Comparison of ENCODE assay signal across 10 cellular contexts in the genomic region with DNA sequence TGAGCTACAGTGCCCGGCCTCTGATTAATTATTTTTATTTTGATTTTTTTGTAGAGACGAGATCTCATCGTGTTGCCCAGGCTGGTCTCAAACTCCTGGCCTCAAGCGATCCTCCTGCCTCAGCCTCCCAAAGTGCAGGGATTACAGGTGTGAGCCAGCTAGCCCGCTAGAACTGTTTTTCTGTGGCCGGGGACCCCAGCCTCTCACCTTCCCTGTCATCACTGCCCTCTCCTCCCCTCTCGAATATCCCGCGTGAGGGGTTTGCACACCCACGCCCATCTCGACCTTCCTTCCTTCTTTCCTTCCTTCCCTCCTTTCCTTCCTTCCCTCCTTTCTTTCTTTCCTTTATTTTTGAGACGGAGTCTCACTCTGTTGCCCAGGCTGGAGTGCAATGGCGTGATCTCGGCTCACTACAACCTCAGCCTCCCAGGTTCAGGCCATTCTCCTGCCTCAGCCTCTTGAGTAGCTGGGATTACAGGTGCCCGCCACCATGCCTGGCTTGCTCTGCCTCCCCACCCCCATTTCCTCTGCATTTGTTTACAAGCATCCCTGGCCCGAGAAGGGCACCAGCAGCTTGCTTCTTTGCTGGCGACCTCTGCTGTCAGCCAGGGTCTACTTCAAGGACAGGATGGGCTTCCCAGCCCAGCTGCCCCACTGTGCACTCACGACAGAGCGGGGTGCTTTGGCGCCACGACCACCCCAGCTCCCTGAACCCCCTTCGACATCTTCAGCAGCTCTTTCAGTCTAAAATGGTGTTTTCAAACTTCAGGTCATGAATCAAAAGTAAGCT. TPM values are rescaled to one million over a fixed set of nuclear protein-coding genes. Genes with fewer than 3 reads are reported as not detected.
A peak's percentile ranks its signal among the peaks of the same experiment; 100 is the strongest.
DNase-seq lines count a peak whose midpoint lies in the region; ATAC-seq and TF ChIP-seq lines count a peak whose summit lies in the region.
"Had no signal": no experiment of that assay in that cellular context is flagged by ENCODE, and none has a peak within 500 bp of the region (broad histone marks: within the 10 kb centered on the region; RNA-seq: fewer than 3 reads in every experiment).

No MANE protein-coding gene starts in this region.

- peaks cover 0 to 12% of the 10 kb centered on the region in 2 donors for H3K4me1 Mint-ChIP-seq in natural killer cell

- H3K9me3 ChIP-seq in GM23248 (ENCODE audit: low read depth): no peaks in the 10 kb centered on the region
- H3K9me3 ChIP-seq: ascending aorta had no signal

- TF ChIP-seq CTCF in natural killer cell (IDR thresholded peaks at IDR 0.05): no peak

- peak; percentile 56 for DNase-seq in COLO668 (lab: John Stamatoyannopoulos, UW; ENCODE audit: unreplicated experiment)
- DNase-seq in GM23248: peak; percentile 16
- peak; percentile 36 to 65 for DNase-seq in SHP77 (lab: John Stamatoyannopoulos, UW)
- peak; percentile 75 for DNase-seq in iPS-NIHi7 (ENCODE audit: extremely low spot score)
- no peak for DNase-seq in globus pallidus (ENCODE audit: low spot score)
- DNase-seq in natural killer cell: no peak
- DNase-seq in caudate nucleus (lab: John Stamatoyannopoulos, UW): no peak

- H3K9ac ChIP-seq in GM23248: no peak overlapping the region

- no peak overlapping the region for H3K4me3 ChIP-seq in GM23248
- H3K4me3 ChIP-seq: ascending aorta had no signal

- H3F3A ChIP-seq in GM23248 (ENCODE audit: insufficient read depth): peaks cover 17% of the 10 kb centered on the region

- 73 to 74% methylated on average over 22 of the region's 22 CpGs for WGBS in GM23248 (ENCODE audit: low coverage in 1 of 2, low lambda C conversion rate in 2 of 2, missing lambda C conversion rate in 2 of 2), 2 experiments

- H3K27me3 Mint-ChIP-seq in natural killer cell (ENCODE audit: low read depth in 2 of 2): peaks cover 0 to 2% of the 10 kb centered on the region in 2 donors

- intact Hi-C loops in natural killer cell (cut with micrococcal nuclease): loop anchor here (10.0 kb wide), 1 partner anchor 142 kb away; no protein-coding TSS in a partner anchor

- no peaks in the 10 kb centered on the region for H3K36me3 ChIP-seq in GM23248 (ENCODE audit: low read depth)
- H3K36me3 ChIP-seq: ascending aorta had no signal

- no peaks in the 10 kb centered on the region for H4K20me1 ChIP-seq in GM23248 (ENCODE audit: insufficient read depth)

- no peak for ATAC-seq in HG02588 (IDR thresholded peaks at IDR 0.05; ENCODE audit: unreplicated experiment)
- no peak for ATAC-seq in natural killer cell

- no peaks in the 10 kb centered on the region; the same call in 1 of the 2 replicates for H3K27me3 ChIP-seq in GM23248 (replicated peaks; ENCODE audit: insufficient read depth)
- H3K27me3 ChIP-seq: ascending aorta had no signal

- no peak overlapping the region for H3K4me2 ChIP-seq in GM23248 (ENCODE audit: unreplicated experiment)

- peak overlapping the region in 1 of 2 donors; percentile 47 for H3K27ac Mint-ChIP-seq in natural killer cell

- H3K36me3 Mint-ChIP-seq in natural killer cell: no peaks in the 10 kb centered on the region

- no peaks in the 10 kb centered on the region for H3K9me3 Mint-ChIP-seq in natural killer cell

- in situ Hi-C loops in GM23248 (cut with MboI): loop anchor here (10.0 kb wide), 1 partner anchor 142 kb away; no protein-coding TSS in a partner anchor

- H3K9me2 ChIP-seq in GM23248 (ENCODE audit: insufficient read depth): no peaks in the 10 kb centered on the region

- no peak overlapping the region for H3K4me3 Mint-ChIP-seq in natural killer cell

- H3K27ac ChIP-seq in GM23248 (no peak overlapping the region), caudate nucleus (ENCODE audit: low read depth, low read length) (no peak overlapping the region)
- H3K27ac ChIP-seq: ascending aorta, HL-60 had no signal

- H3K4me1 ChIP-seq in GM23248 (ENCODE audit: insufficient read depth): peaks cover 8% of the 10 kb centered on the region; the same call in 1 of the 2 replicates
- H3K4me1 ChIP-seq: ascending aorta had no signal

- H2AFZ ChIP-seq in GM23248: no peak overlapping the region

- no peaks in the 10 kb centered on the region for H3K79me2 ChIP-seq in GM23248 (ENCODE audit: insufficient read depth)

RNA-seq across cellular contexts. Expression of gene TRAF3, which starts 4.3 kb away (rescaled TPM):
- total RNA-seq in GM23248 (2014; rRNA removed; shearing (Covaris generic)): 17.9 and 18.6 TPM in 2 replicates
- 7.8 and 7.9 TPM in 2 replicates for polyA plus RNA-seq in GM23248 (2016; fragmentation: Nextera tagmentation; extraction: Ambion mirVana)
- total RNA-seq in natural killer cell: 10 to 100 TPM; 21.0 to 31.6 (median 23.5) TPM

Comparison
In these comparisons a context has a peak if more than half of its experiments do, and no peak if none do; other contexts are left out.
1. DNase-seq: peak in COLO668 (single experiment), GM23248 (single experiment), SHP77 (2 of 2) and iPS-NIHi7 (single experiment); none in globus pallidus (single experiment), natural killer cell (single experiment) and caudate nucleus (0 of 61).